ENCODE assay signal across 8 cellular contexts in the genomic region with DNA sequence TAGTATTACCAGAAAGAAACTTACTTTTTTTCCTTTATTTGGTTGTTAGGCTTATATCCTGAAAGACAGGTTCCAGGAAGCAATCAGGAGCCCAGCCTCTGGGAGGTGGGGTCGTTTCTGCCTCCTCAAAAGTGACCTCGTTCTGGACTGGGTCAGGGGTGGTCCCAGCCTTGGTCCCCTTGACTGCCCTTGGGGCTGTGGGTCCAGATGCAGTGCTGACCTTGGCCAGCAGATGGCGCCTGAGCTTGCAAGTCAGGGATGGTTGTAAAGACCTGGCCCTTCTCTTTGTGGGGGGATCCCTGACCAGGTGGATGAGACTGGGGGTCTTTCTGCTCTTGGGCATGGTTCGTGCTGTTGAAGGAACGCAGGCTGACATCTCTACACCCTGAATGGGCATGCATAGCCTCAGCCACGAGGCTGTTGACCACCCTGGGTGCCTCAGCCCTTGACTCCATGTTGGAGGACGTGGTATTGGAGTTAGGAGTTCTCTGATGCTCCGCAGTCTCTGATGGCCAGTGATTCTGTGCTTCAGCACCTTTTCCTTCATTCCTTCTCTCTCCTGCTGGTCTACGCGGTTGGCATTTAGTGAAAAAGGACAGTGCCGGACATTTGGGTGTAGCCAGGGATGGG.
A peak's percentile ranks its signal among the peaks of the same experiment; 100 is the strongest.
DNase-seq lines count a peak whose midpoint lies in the region; ATAC-seq and TF ChIP-seq lines count a peak whose summit lies in the region.

No MANE protein-coding gene starts in this region.

- H3K36me3 ChIP-seq in Panc1 (ENCODE audit: control insufficient read depth, insufficient read depth, low read length) (no peaks in the 10 kb centered on the region), gastroesophageal sphincter (peaks cover 0 to 32% of the 10 kb centered on the region in 2 donors), testis (ENCODE audit: low read depth, missing control alignments) (no peaks in the 10 kb centered on the region)

- TF ChIP-seq EP300 in gastroesophageal sphincter (IDR thresholded peaks at IDR 0.05): no peak

- H3K27ac ChIP-seq in AG04450 (ENCODE audit: low read depth, low read length) (no peak overlapping the region), Panc1 (ENCODE audit: low read length) (no peak overlapping the region), gastroesophageal sphincter (no peak overlapping the region), testis (no peak overlapping the region)

- H3K4me3 ChIP-seq in AG04450 (ENCODE audit: low read depth, low read length): no peak overlapping the region
- no peak overlapping the region for H3K4me3 ChIP-seq in Panc1 (ENCODE audit: low read depth in 2 of 2, low read length in 2 of 2)
- no peak overlapping the region for H3K4me3 ChIP-seq in gastroesophageal sphincter
- H3K4me3 ChIP-seq in testis: no peak overlapping the region

- no peaks in the 10 kb centered on the region for H3K9me3 ChIP-seq in AG04450 (ENCODE audit: control insufficient read depth, insufficient read depth, low read length)
- no peaks in the 10 kb centered on the region for H3K9me3 ChIP-seq in Panc1 (ENCODE audit: control insufficient read depth, insufficient read depth, low read depth, low read length)
- H3K9me3 ChIP-seq in gastroesophageal sphincter: no peaks in the 10 kb centered on the region
- no peaks in the 10 kb centered on the region for H3K9me3 ChIP-seq in testis

- in situ Hi-C loops in Panc1 (cut with HindIII; ENCODE audit: low pct_unique_long_range_greater_than_20kb, low sequenced_read_pairs): no loop called here

- POLR2A ChIA-PET in AG04450 (lab: Yijun Ruan, JAX): no interaction called here
- POLR2A ChIA-PET in Panc1 (lab: Charles Lee): no interaction called here

- WGBS in gastroesophageal sphincter (ENCODE audit: low coverage in 1 of 2), 2 donors: 0 to 27% methylated on average over 1 to 4 of the region's 11 CpGs
- 65 to 70% methylated on average over 11 of the region's 11 CpGs for WGBS in testis, 2 donors

- peak; percentile 79 for ATAC-seq in GM18502 (IDR thresholded peaks at IDR 0.05; ENCODE audit: poor library complexity, unreplicated experiment)
- ATAC-seq in HG03280 (IDR thresholded peaks at IDR 0.05; ENCODE audit: unreplicated experiment): peak; percentile 80
- ATAC-seq in Panc1: peak; percentile 87
- ATAC-seq in gastroesophageal sphincter: peak; percentile 39
- peak; percentile 45 for ATAC-seq in omental fat pad (ENCODE audit: low FRiP score)

- TF ChIP-seq POLR2A in gastroesophageal sphincter (IDR thresholded peaks at IDR 0.05) (no peak), testis (IDR thresholded peaks at IDR 0.05) (no peak)

- H3K27me3 ChIP-seq in AG04450 (ENCODE audit: control insufficient read depth, insufficient read depth, low read length): no peaks in the 10 kb centered on the region
- no peaks in the 10 kb centered on the region for H3K27me3 ChIP-seq in Panc1 (ENCODE audit: control insufficient read depth, insufficient read depth, low read length)
- no peaks in the 10 kb centered on the region for H3K27me3 ChIP-seq in gastroesophageal sphincter
- no peaks in the 10 kb centered on the region for H3K27me3 ChIP-seq in testis

- intact Hi-C loops in Panc1 (cut with micrococcal nuclease; ENCODE audit: unreplicated experiment) (loop anchor here (10.0 kb wide), 1 partner anchor 123 kb away; no protein-coding TSS in a partner anchor), testis (cut with DNase I; ENCODE audit: low total_unique reads) (no loop called here)

- H3K4me1 ChIP-seq in Panc1 (ENCODE audit: control insufficient read depth, insufficient read depth, low read length) (no peaks in the 10 kb centered on the region), gastroesophageal sphincter (no peaks in the 10 kb centered on the region), testis (no peaks in the 10 kb centered on the region)

- peak; percentile 96 for TF ChIP-seq CTCF in AG04450 (IDR thresholded peaks at IDR 0.05; ENCODE audit: low read depth, low read length)
- peak; percentile 92 for TF ChIP-seq CTCF in Panc1 (IDR thresholded peaks at IDR 0.05)
- TF ChIP-seq CTCF in gastroesophageal sphincter (IDR thresholded peaks at IDR 0.05): peak; percentile 70 to 93 (median 84)
- peak in 1 of 3 donors; percentile 54 for TF ChIP-seq CTCF in omental fat pad (IDR thresholded peaks at IDR 0.05)
- peak; percentile 67 to 90 (median 84) for TF ChIP-seq CTCF in testis (IDR thresholded peaks at IDR 0.05)

- CTCF ChIA-PET in AG04450 (lab: Charles Lee): interaction anchor here (0.6 to 3.5 kb wide), 26 partner anchors 8 to 1040 kb away, joined by 3 to 35 read pairs (median 5); a partner anchor contains a TSS
- CTCF ChIA-PET in Panc1 (lab: Charles Lee): interaction anchor here (1.3 kb wide), 1 partner anchor 704 kb away, joined by 3 read pairs; no protein-coding TSS in a partner anchor

- no TSS peak for BruUV-seq in Panc1 (replicated peaks; lab: Mats Ljungman, UMichigan)

- DNase-seq in AG04450 (ENCODE audit: low read depth, low spot score) (peak; percentile 6), Panc1 (ENCODE audit: low read depth, low spot score) (peak; percentile 43), activated gamma-delta T cell (lab: John Stamatoyannopoulos, UW) (peak; percentile 28), omental fat pad (ENCODE audit: low spot score) (peak; percentile 90), testis (peak; percentile 89)

Comparison
In these comparisons a context has a peak if more than half of its experiments do, and no peak if none do; other contexts are left out.
1. DNase-seq: peak in every context shown above with its lines; median percentile 90 in omental fat pad; 89 in testis; 43 in Panc1; 28 in activated gamma-delta T cell; 6 in AG04450.